In the genomic region with DNA sequence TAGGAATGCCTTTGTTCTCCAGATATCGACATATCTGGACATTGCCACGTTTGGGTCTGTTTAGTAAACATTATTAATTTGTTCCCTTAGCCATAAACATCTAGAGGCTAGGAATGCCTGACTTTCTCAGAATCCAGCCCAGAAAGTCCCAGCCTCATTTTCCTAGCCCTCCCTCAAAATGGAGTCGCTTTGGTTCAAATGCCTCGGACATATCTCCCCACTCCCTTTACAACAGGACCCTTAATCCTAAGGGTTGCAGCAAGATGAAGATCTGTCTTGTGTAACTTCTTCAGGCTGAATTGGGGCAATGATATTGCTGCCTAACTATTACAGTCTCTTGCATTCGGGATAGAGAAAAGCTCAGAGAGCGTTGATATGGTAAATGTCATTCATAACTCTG, we compare ENCODE assay signal across 1 cellular context.
TF ChIP-seq lines count a peak whose summit lies in the region.

No MANE protein-coding gene starts in this region.

TF ChIP-seq in K562, 482 proteins besides CTCF, POLR2A, EP300 and RAD21 (continued from another document and continues in another):
- TF ChIP-seq, protein P1, sequence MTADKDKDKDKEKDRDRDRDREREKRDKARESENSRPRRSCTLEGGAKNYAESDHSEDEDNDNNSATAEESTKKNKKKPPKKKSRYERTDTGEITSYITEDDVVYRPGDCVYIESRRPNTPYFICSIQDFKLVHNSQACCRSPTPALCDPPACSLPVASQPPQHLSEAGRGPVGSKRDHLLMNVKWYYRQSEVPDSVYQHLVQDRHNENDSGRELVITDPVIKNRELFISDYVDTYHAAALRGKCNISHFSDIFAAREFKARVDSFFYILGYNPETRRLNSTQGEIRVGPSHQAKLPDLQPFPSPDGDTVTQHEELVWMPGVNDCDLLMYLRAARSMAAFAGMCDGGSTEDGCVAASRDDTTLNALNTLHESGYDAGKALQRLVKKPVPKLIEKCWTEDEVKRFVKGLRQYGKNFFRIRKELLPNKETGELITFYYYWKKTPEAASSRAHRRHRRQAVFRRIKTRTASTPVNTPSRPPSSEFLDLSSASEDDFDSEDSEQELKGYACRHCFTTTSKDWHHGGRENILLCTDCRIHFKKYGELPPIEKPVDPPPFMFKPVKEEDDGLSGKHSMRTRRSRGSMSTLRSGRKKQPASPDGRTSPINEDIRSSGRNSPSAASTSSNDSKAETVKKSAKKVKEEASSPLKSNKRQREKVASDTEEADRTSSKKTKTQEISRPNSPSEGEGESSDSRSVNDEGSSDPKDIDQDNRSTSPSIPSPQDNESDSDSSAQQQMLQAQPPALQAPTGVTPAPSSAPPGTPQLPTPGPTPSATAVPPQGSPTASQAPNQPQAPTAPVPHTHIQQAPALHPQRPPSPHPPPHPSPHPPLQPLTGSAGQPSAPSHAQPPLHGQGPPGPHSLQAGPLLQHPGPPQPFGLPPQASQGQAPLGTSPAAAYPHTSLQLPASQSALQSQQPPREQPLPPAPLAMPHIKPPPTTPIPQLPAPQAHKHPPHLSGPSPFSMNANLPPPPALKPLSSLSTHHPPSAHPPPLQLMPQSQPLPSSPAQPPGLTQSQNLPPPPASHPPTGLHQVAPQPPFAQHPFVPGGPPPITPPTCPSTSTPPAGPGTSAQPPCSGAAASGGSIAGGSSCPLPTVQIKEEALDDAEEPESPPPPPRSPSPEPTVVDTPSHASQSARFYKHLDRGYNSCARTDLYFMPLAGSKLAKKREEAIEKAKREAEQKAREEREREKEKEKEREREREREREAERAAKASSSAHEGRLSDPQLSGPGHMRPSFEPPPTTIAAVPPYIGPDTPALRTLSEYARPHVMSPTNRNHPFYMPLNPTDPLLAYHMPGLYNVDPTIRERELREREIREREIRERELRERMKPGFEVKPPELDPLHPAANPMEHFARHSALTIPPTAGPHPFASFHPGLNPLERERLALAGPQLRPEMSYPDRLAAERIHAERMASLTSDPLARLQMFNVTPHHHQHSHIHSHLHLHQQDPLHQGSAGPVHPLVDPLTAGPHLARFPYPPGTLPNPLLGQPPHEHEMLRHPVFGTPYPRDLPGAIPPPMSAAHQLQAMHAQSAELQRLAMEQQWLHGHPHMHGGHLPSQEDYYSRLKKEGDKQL (CRISPR knock-in tag; IDR thresholded peaks at IDR 0.05; ENCODE audit: borderline replicate concordance): no peak
- no peak for TF ChIP-seq ZFP30 (CRISPR knock-in tag; IDR thresholded peaks at IDR 0.05; ENCODE audit: borderline replicate concordance)
- TF ChIP-seq ZNF408 (CRISPR knock-in tag; IDR thresholded peaks at IDR 0.05; ENCODE audit: low read depth): no peak
- TF ChIP-seq, protein P2, sequence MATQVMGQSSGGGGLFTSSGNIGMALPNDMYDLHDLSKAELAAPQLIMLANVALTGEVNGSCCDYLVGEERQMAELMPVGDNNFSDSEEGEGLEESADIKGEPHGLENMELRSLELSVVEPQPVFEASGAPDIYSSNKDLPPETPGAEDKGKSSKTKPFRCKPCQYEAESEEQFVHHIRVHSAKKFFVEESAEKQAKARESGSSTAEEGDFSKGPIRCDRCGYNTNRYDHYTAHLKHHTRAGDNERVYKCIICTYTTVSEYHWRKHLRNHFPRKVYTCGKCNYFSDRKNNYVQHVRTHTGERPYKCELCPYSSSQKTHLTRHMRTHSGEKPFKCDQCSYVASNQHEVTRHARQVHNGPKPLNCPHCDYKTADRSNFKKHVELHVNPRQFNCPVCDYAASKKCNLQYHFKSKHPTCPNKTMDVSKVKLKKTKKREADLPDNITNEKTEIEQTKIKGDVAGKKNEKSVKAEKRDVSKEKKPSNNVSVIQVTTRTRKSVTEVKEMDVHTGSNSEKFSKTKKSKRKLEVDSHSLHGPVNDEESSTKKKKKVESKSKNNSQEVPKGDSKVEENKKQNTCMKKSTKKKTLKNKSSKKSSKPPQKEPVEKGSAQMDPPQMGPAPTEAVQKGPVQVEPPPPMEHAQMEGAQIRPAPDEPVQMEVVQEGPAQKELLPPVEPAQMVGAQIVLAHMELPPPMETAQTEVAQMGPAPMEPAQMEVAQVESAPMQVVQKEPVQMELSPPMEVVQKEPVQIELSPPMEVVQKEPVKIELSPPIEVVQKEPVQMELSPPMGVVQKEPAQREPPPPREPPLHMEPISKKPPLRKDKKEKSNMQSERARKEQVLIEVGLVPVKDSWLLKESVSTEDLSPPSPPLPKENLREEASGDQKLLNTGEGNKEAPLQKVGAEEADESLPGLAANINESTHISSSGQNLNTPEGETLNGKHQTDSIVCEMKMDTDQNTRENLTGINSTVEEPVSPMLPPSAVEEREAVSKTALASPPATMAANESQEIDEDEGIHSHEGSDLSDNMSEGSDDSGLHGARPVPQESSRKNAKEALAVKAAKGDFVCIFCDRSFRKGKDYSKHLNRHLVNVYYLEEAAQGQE (CRISPR knock-in tag; IDR thresholded peaks at IDR 0.05; ENCODE audit: low read depth): peak; percentile 87
- no peak for TF ChIP-seq TCF7 (IDR thresholded peaks at IDR 0.05; ENCODE audit: borderline replicate concordance)
- TF ChIP-seq ETV6 (IDR thresholded peaks at IDR 0.05; ENCODE audit: borderline replicate concordance in 1 of 2, low read depth in 2 of 2, low read length in 1 of 2): no peak
- no peak for TF ChIP-seq ETV6 (CRISPR knock-in tag; IDR thresholded peaks at IDR 0.05; ENCODE audit: borderline replicate concordance)
- TF ChIP-seq, protein P3, sequence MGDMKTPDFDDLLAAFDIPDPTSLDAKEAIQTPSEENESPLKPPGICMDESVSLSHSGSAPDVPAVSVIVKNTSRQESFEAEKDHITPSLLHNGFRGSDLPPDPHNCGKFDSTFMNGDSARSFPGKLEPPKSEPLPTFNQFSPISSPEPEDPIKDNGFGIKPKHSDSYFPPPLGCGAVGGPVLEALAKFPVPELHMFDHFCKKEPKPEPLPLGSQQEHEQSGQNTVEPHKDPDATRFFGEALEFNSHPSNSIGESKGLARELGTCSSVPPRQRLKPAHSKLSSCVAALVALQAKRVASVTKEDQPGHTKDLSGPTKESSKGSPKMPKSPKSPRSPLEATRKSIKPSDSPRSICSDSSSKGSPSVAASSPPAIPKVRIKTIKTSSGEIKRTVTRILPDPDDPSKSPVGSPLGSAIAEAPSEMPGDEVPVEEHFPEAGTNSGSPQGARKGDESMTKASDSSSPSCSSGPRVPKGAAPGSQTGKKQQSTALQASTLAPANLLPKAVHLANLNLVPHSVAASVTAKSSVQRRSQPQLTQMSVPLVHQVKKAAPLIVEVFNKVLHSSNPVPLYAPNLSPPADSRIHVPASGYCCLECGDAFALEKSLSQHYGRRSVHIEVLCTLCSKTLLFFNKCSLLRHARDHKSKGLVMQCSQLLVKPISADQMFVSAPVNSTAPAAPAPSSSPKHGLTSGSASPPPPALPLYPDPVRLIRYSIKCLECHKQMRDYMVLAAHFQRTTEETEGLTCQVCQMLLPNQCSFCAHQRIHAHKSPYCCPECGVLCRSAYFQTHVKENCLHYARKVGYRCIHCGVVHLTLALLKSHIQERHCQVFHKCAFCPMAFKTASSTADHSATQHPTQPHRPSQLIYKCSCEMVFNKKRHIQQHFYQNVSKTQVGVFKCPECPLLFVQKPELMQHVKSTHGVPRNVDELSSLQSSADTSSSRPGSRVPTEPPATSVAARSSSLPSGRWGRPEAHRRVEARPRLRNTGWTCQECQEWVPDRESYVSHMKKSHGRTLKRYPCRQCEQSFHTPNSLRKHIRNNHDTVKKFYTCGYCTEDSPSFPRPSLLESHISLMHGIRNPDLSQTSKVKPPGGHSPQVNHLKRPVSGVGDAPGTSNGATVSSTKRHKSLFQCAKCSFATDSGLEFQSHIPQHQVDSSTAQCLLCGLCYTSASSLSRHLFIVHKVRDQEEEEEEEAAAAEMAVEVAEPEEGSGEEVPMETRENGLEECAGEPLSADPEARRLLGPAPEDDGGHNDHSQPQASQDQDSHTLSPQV (IDR thresholded peaks at IDR 0.05): peak; percentile 89
- TF ChIP-seq, protein P4, sequence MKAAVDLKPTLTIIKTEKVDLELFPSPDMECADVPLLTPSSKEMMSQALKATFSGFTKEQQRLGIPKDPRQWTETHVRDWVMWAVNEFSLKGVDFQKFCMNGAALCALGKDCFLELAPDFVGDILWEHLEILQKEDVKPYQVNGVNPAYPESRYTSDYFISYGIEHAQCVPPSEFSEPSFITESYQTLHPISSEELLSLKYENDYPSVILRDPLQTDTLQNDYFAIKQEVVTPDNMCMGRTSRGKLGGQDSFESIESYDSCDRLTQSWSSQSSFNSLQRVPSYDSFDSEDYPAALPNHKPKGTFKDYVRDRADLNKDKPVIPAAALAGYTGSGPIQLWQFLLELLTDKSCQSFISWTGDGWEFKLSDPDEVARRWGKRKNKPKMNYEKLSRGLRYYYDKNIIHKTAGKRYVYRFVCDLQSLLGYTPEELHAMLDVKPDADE (conservative IDR thresholded peaks at IDR 0.05; ENCODE audit: control insufficient read depth, low read depth, low read length): no peak
- no peak for TF ChIP-seq CSDE1 (IDR thresholded peaks at IDR 0.05)
- no peak for TF ChIP-seq HNRNPLL (IDR thresholded peaks at IDR 0.05; ENCODE audit: low read depth, low read length, poor library complexity, severe bottlenecking)
- TF ChIP-seq, protein P5, sequence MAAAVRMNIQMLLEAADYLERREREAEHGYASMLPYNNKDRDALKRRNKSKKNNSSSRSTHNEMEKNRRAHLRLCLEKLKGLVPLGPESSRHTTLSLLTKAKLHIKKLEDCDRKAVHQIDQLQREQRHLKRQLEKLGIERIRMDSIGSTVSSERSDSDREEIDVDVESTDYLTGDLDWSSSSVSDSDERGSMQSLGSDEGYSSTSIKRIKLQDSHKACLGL (CRISPR knock-in tag; IDR thresholded peaks at IDR 0.05; ENCODE audit: borderline replicate concordance, poor library complexity, severe bottlenecking): no peak
- peak; percentile 80; the same call in 1 of the 2 replicates for TF ChIP-seq ZNF57 (CRISPR knock-in tag; IDR thresholded peaks at IDR 0.05)
- no peak for TF ChIP-seq ZC3H4 (CRISPR knock-in tag; IDR thresholded peaks at IDR 0.05; ENCODE audit: borderline replicate concordance)
- peak; percentile 90 for TF ChIP-seq ZNF561 (CRISPR knock-in tag; conservative IDR thresholded peaks at IDR 0.05)
- TF ChIP-seq ZNF217 (CRISPR knock-in tag; IDR thresholded peaks at IDR 0.05): no peak
- peak; percentile 95 for TF ChIP-seq ZNF197 (CRISPR knock-in tag; IDR thresholded peaks at IDR 0.05; ENCODE audit: low read depth)
- TF ChIP-seq, protein P6, sequence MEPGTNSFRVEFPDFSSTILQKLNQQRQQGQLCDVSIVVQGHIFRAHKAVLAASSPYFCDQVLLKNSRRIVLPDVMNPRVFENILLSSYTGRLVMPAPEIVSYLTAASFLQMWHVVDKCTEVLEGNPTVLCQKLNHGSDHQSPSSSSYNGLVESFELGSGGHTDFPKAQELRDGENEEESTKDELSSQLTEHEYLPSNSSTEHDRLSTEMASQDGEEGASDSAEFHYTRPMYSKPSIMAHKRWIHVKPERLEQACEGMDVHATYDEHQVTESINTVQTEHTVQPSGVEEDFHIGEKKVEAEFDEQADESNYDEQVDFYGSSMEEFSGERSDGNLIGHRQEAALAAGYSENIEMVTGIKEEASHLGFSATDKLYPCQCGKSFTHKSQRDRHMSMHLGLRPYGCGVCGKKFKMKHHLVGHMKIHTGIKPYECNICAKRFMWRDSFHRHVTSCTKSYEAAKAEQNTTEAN (CRISPR knock-in tag; IDR thresholded peaks at IDR 0.05): no peak
- TF ChIP-seq BCOR (IDR thresholded peaks at IDR 0.05): no peak
- TF ChIP-seq PHB2 (IDR thresholded peaks at IDR 0.05; ENCODE audit: low read depth): no peak
- no peak for TF ChIP-seq ARNT (IDR thresholded peaks at IDR 0.05)
- no peak for TF ChIP-seq ZC3H8 (IDR thresholded peaks at IDR 0.05)
- TF ChIP-seq ZNF76 (CRISPR knock-in tag; IDR thresholded peaks at IDR 0.05; ENCODE audit: borderline replicate concordance): peak; percentile 98
- no peak; a peak in 1 of 4 replicates for TF ChIP-seq FOXA3 (CRISPR knock-in tag; conservative IDR thresholded peaks at IDR 0.05 in 1 of 2, IDR thresholded peaks at IDR 0.05 in 1 of 2)
- peak; percentile 95 for TF ChIP-seq ZNF583 (CRISPR knock-in tag; IDR thresholded peaks at IDR 0.05)
- no peak for TF ChIP-seq PPARD (CRISPR knock-in tag; IDR thresholded peaks at IDR 0.05)
- TF ChIP-seq NRF1 (conservative IDR thresholded peaks at IDR 0.05 in 1 of 2, IDR thresholded peaks at IDR 0.05 in 1 of 2): no peak
- no peak for TF ChIP-seq DPF2 (IDR thresholded peaks at IDR 0.05)
- no peak for TF ChIP-seq COPS2 (conservative IDR thresholded peaks at IDR 0.05)
- TF ChIP-seq KLF1 (tag; IDR thresholded peaks at IDR 0.05): no peak
- peak; percentile 94 for TF ChIP-seq DDX20 (tag; IDR thresholded peaks at IDR 0.05; ENCODE audit: low read depth)
- no peak for TF ChIP-seq PHB (CRISPR knock-in tag; IDR thresholded peaks at IDR 0.05)
